1 cellular context compared by ENCODE assay signal in the genomic region with DNA sequence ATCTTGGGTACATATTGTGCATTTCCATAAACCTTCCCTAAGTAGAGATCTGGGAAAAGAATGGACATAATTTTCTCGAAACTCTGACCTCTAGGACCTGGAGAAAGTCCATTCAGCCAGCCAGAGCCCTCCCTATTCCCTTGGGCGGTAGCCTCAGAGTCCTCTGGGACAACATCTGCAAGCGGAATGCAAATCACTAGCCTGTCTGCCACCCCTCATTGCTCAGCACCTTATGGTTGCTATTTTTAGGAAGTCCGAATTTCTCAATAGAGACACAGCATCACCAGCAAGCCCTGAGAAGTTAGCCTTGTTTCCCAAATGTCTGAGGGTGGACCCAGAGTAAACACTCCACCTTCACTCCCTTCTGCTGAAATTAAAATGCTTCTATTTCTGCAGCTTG.
TF ChIP-seq lines count a peak whose summit lies in the region.

No MANE protein-coding gene starts in this region.

TF ChIP-seq in GM12878, 131 proteins besides CTCF, POLR2A, EP300 and RAD21 (continued from another document and continues in another):
- TF ChIP-seq CREM (IDR thresholded peaks at IDR 0.05; ENCODE audit: low read depth) (no peak), HDGF (IDR thresholded peaks at IDR 0.05) (no peak), E4F1 (IDR thresholded peaks at IDR 0.05; ENCODE audit: borderline replicate concordance, partially characterized antibody) (no peak), SKIL (IDR thresholded peaks at IDR 0.05; ENCODE audit: low read depth, poor library complexity, severe bottlenecking) (no peak), TBL1XR1 (IDR thresholded peaks at IDR 0.05; ENCODE audit: low read depth, low read length) (peak; percentile 57; the same call in 1 of the 2 replicates), TAF1 (IDR thresholded peaks at IDR 0.05; ENCODE audit: borderline replicate concordance, low read depth, low read length) (no peak), JUND (IDR thresholded peaks at IDR 0.05; ENCODE audit: low read depth, low read length) (no peak), ESRRA (IDR thresholded peaks at IDR 0.05; ENCODE audit: low read length) (no peak), KDM1A (IDR thresholded peaks at IDR 0.05; ENCODE audit: borderline replicate concordance) (no peak), WRNIP1 (IDR thresholded peaks at IDR 0.05; ENCODE audit: borderline replicate concordance, low read depth, low read length) (no peak), SIN3A (IDR thresholded peaks at IDR 0.05; ENCODE audit: low read depth, low read length) (no peak), CHD4 (IDR thresholded peaks at IDR 0.05) (no peak), MEF2B (IDR thresholded peaks at IDR 0.05; ENCODE audit: partially characterized antibody, poor library complexity, severe bottlenecking) (peak; percentile 98), YY1 (IDR thresholded peaks at IDR 0.05; ENCODE audit: low read depth, low read length) (no peak), SUZ12 (IDR thresholded peaks at IDR 0.05; ENCODE audit: unreplicated experiment) (no peak), LARP7 (IDR thresholded peaks at IDR 0.05) (no peak), NFIC (IDR thresholded peaks at IDR 0.05; ENCODE audit: low read depth, low read length) (no peak), SMAD1 (IDR thresholded peaks at IDR 0.05; ENCODE audit: low read depth, partially characterized antibody) (no peak), CUX1 (IDR thresholded peaks at IDR 0.05; ENCODE audit: insufficient replicate concordance, low read depth, low read length) (no peak), MEF2A (IDR thresholded peaks at IDR 0.05; ENCODE audit: insufficient read depth, low read depth, low read length) (peak; percentile 62; the same call in 1 of the 2 replicates), E2F8 (IDR thresholded peaks at IDR 0.05; ENCODE audit: low read depth, partially characterized antibody) (no peak), NFYA (IDR thresholded peaks at IDR 0.05; ENCODE audit: borderline replicate concordance, low read depth, low read length) (no peak), SIX5 (IDR thresholded peaks at IDR 0.05; ENCODE audit: low read depth, low read length, severe bottlenecking) (no peak), CBX5 (IDR thresholded peaks at IDR 0.05; ENCODE audit: low read depth) (no peak), DPF2 (IDR thresholded peaks at IDR 0.05) (no peak), FOXM1 (IDR thresholded peaks at IDR 0.05; ENCODE audit: low read depth, low read length) (no peak), NR2C1 (IDR thresholded peaks at IDR 0.05) (no peak), CREB1 (IDR thresholded peaks at IDR 0.05; ENCODE audit: low read depth) (no peak), POU2F2 (IDR thresholded peaks at IDR 0.05; ENCODE audit: borderline replicate concordance, low read depth, low read length) (peak; percentile 90; the same call in 2 of the 3 replicates), ATF3 (IDR thresholded peaks at IDR 0.05; ENCODE audit: borderline replicate concordance, extremely low read depth, low read depth, low read length) (no peak), KLF5 (IDR thresholded peaks at IDR 0.05; ENCODE audit: partially characterized antibody) (no peak), CHD1 (IDR thresholded peaks at IDR 0.05; ENCODE audit: low read depth, low read length) (no peak), ATF7 (IDR thresholded peaks at IDR 0.05; ENCODE audit: low read depth) (no peak)
- TF ChIP-seq, protein P1, sequence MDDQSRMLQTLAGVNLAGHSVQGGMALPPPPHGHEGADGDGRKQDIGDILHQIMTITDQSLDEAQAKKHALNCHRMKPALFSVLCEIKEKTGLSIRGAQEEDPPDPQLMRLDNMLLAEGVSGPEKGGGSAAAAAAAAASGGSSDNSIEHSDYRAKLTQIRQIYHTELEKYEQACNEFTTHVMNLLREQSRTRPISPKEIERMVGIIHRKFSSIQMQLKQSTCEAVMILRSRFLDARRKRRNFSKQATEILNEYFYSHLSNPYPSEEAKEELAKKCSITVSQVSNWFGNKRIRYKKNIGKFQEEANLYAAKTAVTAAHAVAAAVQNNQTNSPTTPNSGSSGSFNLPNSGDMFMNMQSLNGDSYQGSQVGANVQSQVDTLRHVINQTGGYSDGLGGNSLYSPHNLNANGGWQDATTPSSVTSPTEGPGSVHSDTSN (IDR thresholded peaks at IDR 0.05; ENCODE audit: insufficient replicate concordance, low read depth, low read length), result no peak
- TF ChIP-seq, protein P2, sequence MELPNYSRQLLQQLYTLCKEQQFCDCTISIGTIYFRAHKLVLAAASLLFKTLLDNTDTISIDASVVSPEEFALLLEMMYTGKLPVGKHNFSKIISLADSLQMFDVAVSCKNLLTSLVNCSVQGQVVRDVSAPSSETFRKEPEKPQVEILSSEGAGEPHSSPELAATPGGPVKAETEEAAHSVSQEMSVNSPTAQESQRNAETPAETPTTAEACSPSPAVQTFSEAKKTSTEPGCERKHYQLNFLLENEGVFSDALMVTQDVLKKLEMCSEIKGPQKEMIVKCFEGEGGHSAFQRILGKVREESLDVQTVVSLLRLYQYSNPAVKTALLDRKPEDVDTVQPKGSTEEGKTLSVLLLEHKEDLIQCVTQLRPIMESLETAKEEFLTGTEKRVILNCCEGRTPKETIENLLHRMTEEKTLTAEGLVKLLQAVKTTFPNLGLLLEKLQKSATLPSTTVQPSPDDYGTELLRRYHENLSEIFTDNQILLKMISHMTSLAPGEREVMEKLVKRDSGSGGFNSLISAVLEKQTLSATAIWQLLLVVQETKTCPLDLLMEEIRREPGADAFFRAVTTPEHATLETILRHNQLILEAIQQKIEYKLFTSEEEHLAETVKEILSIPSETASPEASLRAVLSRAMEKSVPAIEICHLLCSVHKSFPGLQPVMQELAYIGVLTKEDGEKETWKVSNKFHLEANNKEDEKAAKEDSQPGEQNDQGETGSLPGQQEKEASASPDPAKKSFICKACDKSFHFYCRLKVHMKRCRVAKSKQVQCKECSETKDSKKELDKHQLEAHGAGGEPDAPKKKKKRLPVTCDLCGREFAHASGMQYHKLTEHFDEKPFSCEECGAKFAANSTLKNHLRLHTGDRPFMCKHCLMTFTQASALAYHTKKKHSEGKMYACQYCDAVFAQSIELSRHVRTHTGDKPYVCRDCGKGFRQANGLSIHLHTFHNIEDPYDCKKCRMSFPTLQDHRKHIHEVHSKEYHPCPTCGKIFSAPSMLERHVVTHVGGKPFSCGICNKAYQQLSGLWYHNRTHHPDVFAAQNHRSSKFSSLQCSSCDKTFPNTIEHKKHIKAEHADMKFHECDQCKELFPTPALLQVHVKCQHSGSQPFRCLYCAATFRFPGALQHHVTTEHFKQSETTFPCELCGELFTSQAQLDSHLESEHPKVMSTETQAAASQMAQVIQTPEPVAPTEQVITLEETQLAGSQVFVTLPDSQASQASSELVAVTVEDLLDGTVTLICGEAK (IDR thresholded peaks at IDR 0.05; ENCODE audit: borderline replicate concordance), result no peak
